ENCODE assay signal across 1 cellular context in genomic region chr6:166365221-166365620, GRCh38.
TF ChIP-seq lines count a peak whose summit lies in the region.

No MANE protein-coding gene starts in this region.

TF ChIP-seq in H1, 55 proteins besides CTCF, POLR2A, EP300 and RAD21:
- TF ChIP-seq NANOG (IDR thresholded peaks at IDR 0.05; ENCODE audit: insufficient read depth, low read depth, low read length, poor library complexity, severe bottlenecking) (no peak), RFX5 (IDR thresholded peaks at IDR 0.05; ENCODE audit: borderline replicate concordance, low read depth, low read length) (no peak), POU5F1 (IDR thresholded peaks at IDR 0.05; ENCODE audit: low read depth, low read length) (peak; percentile 99), HDAC6 (IDR thresholded peaks at IDR 0.05; ENCODE audit: low read depth, low read length) (no peak), EZH2 (IDR thresholded peaks at IDR 0.05; ENCODE audit: low read depth, low read length, severe bottlenecking) (no peak), ZNF274 (IDR thresholded peaks at IDR 0.05; ENCODE audit: borderline replicate concordance, extremely low read depth, low read length) (no peak), PHF8 (conservative IDR thresholded peaks at IDR 0.05; ENCODE audit: low read depth, low read length) (no peak), JUND (IDR thresholded peaks at IDR 0.05; ENCODE audit: low read length) (peak; percentile 91), BRCA1 (IDR thresholded peaks at IDR 0.05; ENCODE audit: low read depth, low read length) (no peak), KDM5A (IDR thresholded peaks at IDR 0.05; ENCODE audit: low read length) (no peak), CBX5 (IDR thresholded peaks at IDR 0.05; ENCODE audit: low read depth, low read length) (no peak), ATF2 (IDR thresholded peaks at IDR 0.05; ENCODE audit: low read length) (no peak), CBX8 (IDR thresholded peaks at IDR 0.05; ENCODE audit: borderline replicate concordance, low read depth, low read length) (no peak), BCL11A (IDR thresholded peaks at IDR 0.05; ENCODE audit: low read depth in 2 of 2, low read length in 2 of 2) (no peak), SIX5 (IDR thresholded peaks at IDR 0.05; ENCODE audit: low read depth, low read length) (no peak), TAF1 (IDR thresholded peaks at IDR 0.05; ENCODE audit: low read depth, low read length) (no peak), HDAC2 (IDR thresholded peaks at IDR 0.05; ENCODE audit: borderline replicate concordance in 1 of 2, low read depth in 2 of 2, low read length in 2 of 2) (no peak), KDM1A (IDR thresholded peaks at IDR 0.05; ENCODE audit: borderline replicate concordance, low read length) (no peak), MAFK (IDR thresholded peaks at IDR 0.05; ENCODE audit: low read depth, low read length) (peak; percentile 83), BACH1 (IDR thresholded peaks at IDR 0.05; ENCODE audit: low read length) (peak; percentile 89), JUN (IDR thresholded peaks at IDR 0.05; ENCODE audit: low read depth, low read length) (peak; percentile 72; the same call in 1 of the 2 replicates), NRF1 (IDR thresholded peaks at IDR 0.05; ENCODE audit: low read depth, low read length) (no peak), EGR1 (IDR thresholded peaks at IDR 0.05; ENCODE audit: borderline replicate concordance, low read depth, low read length) (no peak), SP2 (IDR thresholded peaks at IDR 0.05; ENCODE audit: low read length) (no peak), CEBPB (IDR thresholded peaks at IDR 0.05; ENCODE audit: low read depth, low read length) (no peak), TCF12 (IDR thresholded peaks at IDR 0.05; ENCODE audit: low read depth, low read length) (peak; percentile 86; the same call in 1 of the 2 replicates), CREB1 (IDR thresholded peaks at IDR 0.05) (no peak), RBBP5 (IDR thresholded peaks at IDR 0.05; ENCODE audit: borderline replicate concordance, low read depth, low read length) (no peak), SAP30 (IDR thresholded peaks at IDR 0.05; ENCODE audit: insufficient read depth, insufficient replicate concordance, low read length) (no peak), SIRT6 (IDR thresholded peaks at IDR 0.05; ENCODE audit: low read length) (no peak), GTF2F1 (IDR thresholded peaks at IDR 0.05; ENCODE audit: borderline replicate concordance, low read depth, low read length) (no peak), TEAD4 (IDR thresholded peaks at IDR 0.05; ENCODE audit: low read depth, low read length) (no peak), CHD1 (IDR thresholded peaks at IDR 0.05; ENCODE audit: low read depth, low read length) (no peak), GABPA (IDR thresholded peaks at IDR 0.05; ENCODE audit: borderline replicate concordance, insufficient read depth, low read length) (no peak), SIN3A (conservative IDR thresholded peaks at IDR 0.05 in 1 of 2, IDR thresholded peaks at IDR 0.05 in 1 of 2; ENCODE audit: low read depth in 1 of 2, low read length in 2 of 2) (0 out of 4 replicates have a peak, but pooled peaks have one; percentile 44 to 67), RXRA (IDR thresholded peaks at IDR 0.05; ENCODE audit: insufficient read depth, low read depth, low read length) (no peak), YY1 (IDR thresholded peaks at IDR 0.05; ENCODE audit: low read depth, low read length) (no peak), FOSL1 (IDR thresholded peaks at IDR 0.05; ENCODE audit: insufficient read depth, low read depth, low read length) (no peak), TBP (IDR thresholded peaks at IDR 0.05; ENCODE audit: low read depth, low read length) (no peak), SUZ12 (IDR thresholded peaks at IDR 0.05; ENCODE audit: low read length) (no peak), CHD2 (IDR thresholded peaks at IDR 0.05; ENCODE audit: low read length) (no peak), KDM4A (IDR thresholded peaks at IDR 0.05; ENCODE audit: low read depth, low read length, severe bottlenecking) (no peak), ATF3 (IDR thresholded peaks at IDR 0.05; ENCODE audit: insufficient read depth, low read depth, low read length) (no peak), SP1 (IDR thresholded peaks at IDR 0.05; ENCODE audit: low read depth, low read length) (0 out of 2 replicates have a peak, but pooled peaks have one; percentile 13), CHD7 (IDR thresholded peaks at IDR 0.05; ENCODE audit: insufficient replicate concordance, low read length) (peak; percentile 88), RNF2 (IDR thresholded peaks at IDR 0.05; ENCODE audit: borderline replicate concordance, low read depth, low read length, missing control alignments, poor library complexity, severe bottlenecking) (no peak), POLR2AphosphoS5 (IDR thresholded peaks at IDR 0.05; ENCODE audit: low read depth, low read length) (no peak), ASH2L (IDR thresholded peaks at IDR 0.05; ENCODE audit: low read length) (no peak), SP4 (IDR thresholded peaks at IDR 0.05; ENCODE audit: low read length) (no peak), TAF7 (optimal IDR thresholded peaks at IDR 0.05; ENCODE audit: borderline replicate concordance, low read depth, low read length) (no peak), CTBP2 (IDR thresholded peaks at IDR 0.05; ENCODE audit: borderline replicate concordance, insufficient read depth, insufficient read length, low read length) (no peak), SRF (IDR thresholded peaks at IDR 0.05; ENCODE audit: low read depth, low read length) (no peak)
- TF ChIP-seq, protein P1, sequence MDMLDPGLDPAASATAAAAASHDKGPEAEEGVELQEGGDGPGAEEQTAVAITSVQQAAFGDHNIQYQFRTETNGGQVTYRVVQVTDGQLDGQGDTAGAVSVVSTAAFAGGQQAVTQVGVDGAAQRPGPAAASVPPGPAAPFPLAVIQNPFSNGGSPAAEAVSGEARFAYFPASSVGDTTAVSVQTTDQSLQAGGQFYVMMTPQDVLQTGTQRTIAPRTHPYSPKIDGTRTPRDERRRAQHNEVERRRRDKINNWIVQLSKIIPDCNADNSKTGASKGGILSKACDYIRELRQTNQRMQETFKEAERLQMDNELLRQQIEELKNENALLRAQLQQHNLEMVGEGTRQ (IDR thresholded peaks at IDR 0.05; ENCODE audit: low read length), result no peak
- TF ChIP-seq, protein P2, sequence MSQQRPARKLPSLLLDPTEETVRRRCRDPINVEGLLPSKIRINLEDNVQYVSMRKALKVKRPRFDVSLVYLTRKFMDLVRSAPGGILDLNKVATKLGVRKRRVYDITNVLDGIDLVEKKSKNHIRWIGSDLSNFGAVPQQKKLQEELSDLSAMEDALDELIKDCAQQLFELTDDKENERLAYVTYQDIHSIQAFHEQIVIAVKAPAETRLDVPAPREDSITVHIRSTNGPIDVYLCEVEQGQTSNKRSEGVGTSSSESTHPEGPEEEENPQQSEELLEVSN (IDR thresholded peaks at IDR 0.05), result no peak
- TF ChIP-seq, protein P3, sequence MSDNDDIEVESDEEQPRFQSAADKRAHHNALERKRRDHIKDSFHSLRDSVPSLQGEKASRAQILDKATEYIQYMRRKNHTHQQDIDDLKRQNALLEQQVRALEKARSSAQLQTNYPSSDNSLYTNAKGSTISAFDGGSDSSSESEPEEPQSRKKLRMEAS (IDR thresholded peaks at IDR 0.05), result no peak
